1 cellular context compared by ENCODE assay signal in genomic region chr5:150210644-150211043, GRCh38.
TF ChIP-seq lines count a peak whose summit lies in the region.

No MANE protein-coding gene starts in this region.

TF ChIP-seq in GM23338, 12 proteins besides CTCF, POLR2A, EP300 and RAD21:
- TF ChIP-seq ZNF331 (CRISPR knock-in tag; IDR thresholded peaks at IDR 0.05; ENCODE audit: low read depth), result no peak
- TF ChIP-seq JUNB (IDR thresholded peaks at IDR 0.05; ENCODE audit: unreplicated experiment), result no peak
- no peak for TF ChIP-seq EZH2 (IDR thresholded peaks at IDR 0.05; ENCODE audit: low read depth, unreplicated experiment)
- TF ChIP-seq CREB1 (CRISPR knock-in tag; IDR thresholded peaks at IDR 0.05; ENCODE audit: low read depth), result no peak
- TF ChIP-seq, protein P1, sequence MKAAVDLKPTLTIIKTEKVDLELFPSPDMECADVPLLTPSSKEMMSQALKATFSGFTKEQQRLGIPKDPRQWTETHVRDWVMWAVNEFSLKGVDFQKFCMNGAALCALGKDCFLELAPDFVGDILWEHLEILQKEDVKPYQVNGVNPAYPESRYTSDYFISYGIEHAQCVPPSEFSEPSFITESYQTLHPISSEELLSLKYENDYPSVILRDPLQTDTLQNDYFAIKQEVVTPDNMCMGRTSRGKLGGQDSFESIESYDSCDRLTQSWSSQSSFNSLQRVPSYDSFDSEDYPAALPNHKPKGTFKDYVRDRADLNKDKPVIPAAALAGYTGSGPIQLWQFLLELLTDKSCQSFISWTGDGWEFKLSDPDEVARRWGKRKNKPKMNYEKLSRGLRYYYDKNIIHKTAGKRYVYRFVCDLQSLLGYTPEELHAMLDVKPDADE (IDR thresholded peaks at IDR 0.05), result no peak
- TF ChIP-seq NANOG (IDR thresholded peaks at IDR 0.05; ENCODE audit: borderline replicate concordance), result no peak
- TF ChIP-seq ZNF462 (CRISPR knock-in tag; IDR thresholded peaks at IDR 0.05), result no peak
- no peak for TF ChIP-seq EZH2phosphoT487 (IDR thresholded peaks at IDR 0.05; ENCODE audit: unreplicated experiment)
- TF ChIP-seq POLR2AphosphoS5 (IDR thresholded peaks at IDR 0.05; ENCODE audit: low read depth), result no peak
TF ChIP-seq in GM23338: peak in this region for 0.
